In the genomic region with DNA sequence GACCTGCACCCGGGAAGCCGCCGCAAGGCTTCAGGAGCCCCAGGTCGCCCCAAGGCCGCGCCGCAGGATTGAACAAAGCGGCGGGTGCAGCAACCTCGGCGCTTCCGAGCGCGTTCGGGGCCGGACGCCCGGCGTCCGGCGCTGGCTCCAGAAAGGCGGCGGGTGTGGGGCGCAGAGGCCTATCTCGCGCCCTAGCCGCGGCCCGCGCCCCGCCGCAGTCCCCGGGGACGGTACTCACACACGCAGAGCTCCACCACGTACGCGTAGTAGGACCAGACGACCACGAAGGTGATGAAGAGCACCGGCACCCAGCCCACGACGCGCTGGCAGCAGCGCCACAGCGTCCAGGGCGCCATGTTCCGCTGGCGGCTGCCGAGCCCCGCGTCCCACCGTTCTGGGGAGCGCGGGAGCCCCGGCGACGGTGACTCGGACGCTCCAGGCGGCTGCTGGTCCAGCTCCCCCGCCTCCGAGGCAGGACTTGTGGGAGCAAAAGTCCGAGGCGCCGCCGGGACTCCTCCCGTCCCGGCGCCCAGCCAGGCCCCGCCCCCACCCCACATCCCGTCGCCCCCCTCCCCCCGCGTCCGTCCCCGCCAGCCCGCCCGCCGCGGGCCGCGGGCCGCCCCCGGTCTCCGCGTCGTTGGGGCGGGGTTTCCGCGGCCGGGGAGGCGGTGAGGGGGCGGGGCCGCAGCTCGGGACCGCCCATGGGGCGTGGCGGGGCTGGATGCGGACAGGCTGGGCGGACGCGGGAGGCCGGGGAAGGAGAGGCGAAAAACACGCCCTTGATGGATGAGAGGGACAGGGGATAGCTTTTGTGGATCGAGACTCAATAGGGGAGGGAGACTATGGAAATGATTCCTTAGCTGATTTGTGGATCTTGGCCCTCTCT, we compare ENCODE assay signal across 8 cellular contexts. TPM values are rescaled to one million over a fixed set of nuclear protein-coding genes. Genes with fewer than 3 reads are reported as not detected.
DNase-seq lines count a peak whose midpoint lies in the region; ATAC-seq, FAIRE-seq and TF ChIP-seq lines count a peak whose summit lies in the region.

A gene with protein sequence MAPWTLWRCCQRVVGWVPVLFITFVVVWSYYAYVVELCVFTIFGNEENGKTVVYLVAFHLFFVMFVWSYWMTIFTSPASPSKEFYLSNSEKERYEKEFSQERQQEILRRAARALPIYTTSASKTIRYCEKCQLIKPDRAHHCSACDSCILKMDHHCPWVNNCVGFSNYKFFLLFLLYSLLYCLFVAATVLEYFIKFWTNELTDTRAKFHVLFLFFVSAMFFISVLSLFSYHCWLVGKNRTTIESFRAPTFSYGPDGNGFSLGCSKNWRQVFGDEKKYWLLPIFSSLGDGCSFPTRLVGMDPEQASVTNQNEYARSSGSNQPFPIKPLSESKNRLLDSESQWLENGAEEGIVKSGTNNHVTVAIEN (minus strand): TSS at position 488 of the 886 bp plus-strand sequence. CDS start 132 bp downstream, at position 356.

- no peaks in the 10 kb centered on the region for H3K9me2 ChIP-seq in MM.1S (replicated peaks; ENCODE audit: insufficient read depth, low read length)
- H3K9me2 ChIP-seq in SU-DHL-6 (replicated peaks; ENCODE audit: insufficient read depth, low read length), result no peaks in the 10 kb centered on the region

- peak within 1 kb of the TSS; percentile 98 for H3K4me3 ChIP-seq in H7 (ENCODE audit: insufficient read depth, low read depth, low read length)
- peak within 1 kb of the TSS; percentile 77 for H3K4me3 ChIP-seq in MM.1S (ENCODE audit: low read length)
- H3K4me3 ChIP-seq in SU-DHL-6 (ENCODE audit: insufficient read depth, low read length, poor library complexity, severe bottlenecking), result peak within 1 kb of the TSS; percentile 98
- H3K4me3 ChIP-seq in pancreas, result peak within 1 kb of the TSS; percentile 80 to 100 (median 96)
- peak within 1 kb of the TSS; percentile 94 to 98 (median 97) for H3K4me3 ChIP-seq in thyroid gland (replicated peaks in 1 of 3)

- H3K4me1 Mint-ChIP-seq in activated naive CD8-positive, alpha-beta T cell treated with anti-CD3 and anti-CD28 coated beads, Interleukin-2, amount 10 ng/mL, durations not matched to agents 7 days and 5 days, result peaks cover 25% of the 10 kb centered on the region

- peak in 1 of 2 donors; percentile 88 for TF ChIP-seq POLR2A in thyroid gland (IDR thresholded peaks at IDR 0.05)

- peak within 1 kb of the TSS; percentile 68; the same call in 1 of the 2 replicates for H3K27ac ChIP-seq in MM.1S (ENCODE audit: low read length)
- peak within 1 kb of the TSS; percentile 75 for H3K27ac ChIP-seq in SU-DHL-6 (ENCODE audit: low read depth, low read length)
- H3K27ac ChIP-seq in pancreas, result peak within 1 kb of the TSS; percentile 79 to 92 (median 90)
- H3K27ac ChIP-seq in thyroid gland, result peak within 1 kb of the TSS; percentile 84 to 93 (median 91)

- H3K9ac ChIP-seq in MM.1S (ENCODE audit: low read length) (peak within 1 kb of the TSS; percentile 75), SU-DHL-6 (ENCODE audit: low read length) (peak within 1 kb of the TSS; percentile 88)

- peaks cover 16% of the 10 kb centered on the region for H3K36me3 Mint-ChIP-seq in activated naive CD8-positive, alpha-beta T cell treated with anti-CD3 and anti-CD28 coated beads, Interleukin-2, amount 10 ng/mL, durations not matched to agents 7 days and 5 days

- 0% methylated on average over 89 to 107 of the region's 107 CpGs for WGBS in pancreas, 2 donors
- 2 to 3% methylated on average over 30 to 43 of the region's 107 CpGs for WGBS in thyroid gland, 2 donors

- H3K36me3 ChIP-seq in H7 (replicated peaks; ENCODE audit: control insufficient read depth, insufficient read depth, low read length) (no peaks in the 10 kb centered on the region), MM.1S (replicated peaks; ENCODE audit: insufficient read depth, low read length) (no peaks in the 10 kb centered on the region), SU-DHL-6 (ENCODE audit: low read length) (no peaks in the 10 kb centered on the region; the same call in 1 of the 2 replicates), pancreas (no peaks in the 10 kb centered on the region), thyroid gland (no peaks in the 10 kb centered on the region)

- H2AFZ ChIP-seq in MM.1S (ENCODE audit: low read length) (peak within 1 kb of the TSS; percentile 81), SU-DHL-6 (ENCODE audit: low read depth, low read length, severe bottlenecking) (peak within 1 kb of the TSS; percentile 88)

- H3K27me3 Mint-ChIP-seq in activated naive CD8-positive, alpha-beta T cell treated with anti-CD3 and anti-CD28 coated beads, Interleukin-2, amount 10 ng/mL, durations not matched to agents 7 days and 5 days, result no peaks in the 10 kb centered on the region

- peaks cover 6% of the 10 kb centered on the region for H3K9me3 Mint-ChIP-seq in activated naive CD8-positive, alpha-beta T cell treated with anti-CD3 and anti-CD28 coated beads, Interleukin-2, amount 10 ng/mL, durations not matched to agents 7 days and 5 days

- H3K9me3 ChIP-seq in MM.1S (replicated peaks; ENCODE audit: insufficient read depth, low read length) (no peaks in the 10 kb centered on the region), SU-DHL-6 (ENCODE audit: insufficient read depth, low read length) (no peaks in the 10 kb centered on the region), pancreas (no peaks in the 10 kb centered on the region), thyroid gland (no peaks in the 10 kb centered on the region)

- peak within 1 kb of the TSS; percentile 95 for H3K4me3 Mint-ChIP-seq in activated naive CD8-positive, alpha-beta T cell treated with anti-CD3 and anti-CD28 coated beads, Interleukin-2, amount 10 ng/mL, durations not matched to agents 7 days and 5 days

- peak within 1 kb of the TSS; percentile 96 for H3K27ac Mint-ChIP-seq in activated naive CD8-positive, alpha-beta T cell treated with anti-CD3 and anti-CD28 coated beads, Interleukin-2, amount 10 ng/mL, durations not matched to agents 7 days and 5 days

- no peak for FAIRE-seq in pancreas (lab: Jason Lieb, UNC)

- peak; percentile 80 for ATAC-seq in activated naive CD8-positive, alpha-beta T cell treated with anti-CD3 and anti-CD28 coated beads, Interleukin-2, amount 10 ng/mL, durations not matched to agents 7 days and 5 days (ENCODE audit: low read depth)
- peak; percentile 94 to 97 (median 94) for ATAC-seq in pancreas

- H3K79me2 ChIP-seq in MM.1S (ENCODE audit: low read length), result peaks cover 42% of the 10 kb centered on the region
- H3K79me2 ChIP-seq in SU-DHL-6 (ENCODE audit: insufficient read depth, low read length), result peaks cover 50% of the 10 kb centered on the region

- H4K20me1 ChIP-seq in MM.1S (ENCODE audit: insufficient read depth, low read length), result no peaks in the 10 kb centered on the region
- H4K20me1 ChIP-seq in SU-DHL-6 (ENCODE audit: low read depth, low read length), result peaks cover 19% of the 10 kb centered on the region

- peak; percentile 58 for DNase-seq in GF-D8 (lab: John Stamatoyannopoulos, UW)
- peak; percentile 99 for DNase-seq in H7
- peak; percentile 71 for DNase-seq in MM.1S
- DNase-seq in activated naive CD8-positive, alpha-beta T cell treated with anti-CD3 and anti-CD28 coated beads, Interleukin-2, amount 10 ng/mL, durations not matched to agents 7 days and 5 days, result peak; percentile 98
- DNase-seq in head of caudate nucleus, result peak; percentile 70 to 96 (median 92)
- DNase-seq in pancreas, result peak; percentile 85 to 99 (median 94)
- peak; percentile 86 to 90 for DNase-seq in thyroid gland

- peak within 1 kb of the TSS; percentile 73 for H3K4me2 ChIP-seq in MM.1S (ENCODE audit: low read depth, low read length)
- peak within 1 kb of the TSS; percentile 96 for H3K4me2 ChIP-seq in SU-DHL-6 (ENCODE audit: low read depth, low read length, poor library complexity, severe bottlenecking)

- H3K27me3 ChIP-seq in H7 (ENCODE audit: control insufficient read depth, insufficient read depth, low read length) (no peaks in the 10 kb centered on the region), MM.1S (replicated peaks; ENCODE audit: insufficient read depth, low read length) (no peaks in the 10 kb centered on the region), SU-DHL-6 (ENCODE audit: low read length) (no peaks in the 10 kb centered on the region), pancreas (no peaks in the 10 kb centered on the region), thyroid gland (no peaks in the 10 kb centered on the region)

- H3F3A ChIP-seq in MM.1S (ENCODE audit: insufficient read depth, low read length), result no peaks in the 10 kb centered on the region
- 0 out of 2 replicates have a peak, but pooled peaks cover 4% of the 10 kb centered on the region for H3F3A ChIP-seq in SU-DHL-6 (ENCODE audit: insufficient read depth)

- TF ChIP-seq CTCF in MM.1S (IDR thresholded peaks at IDR 0.05; ENCODE audit: low read length), result no peak
- TF ChIP-seq CTCF in SU-DHL-6 (IDR thresholded peaks at IDR 0.05; ENCODE audit: insufficient read depth, low read length, poor library complexity, severe bottlenecking), result no peak
- no peak for TF ChIP-seq CTCF in pancreas (IDR thresholded peaks at IDR 0.05)
- no peak for TF ChIP-seq CTCF in thyroid gland (IDR thresholded peaks at IDR 0.05)

- intact Hi-C loops in head of caudate nucleus (cut with DNase I) (no loop called here), pancreas (cut with DNase I) (no loop called here), thyroid gland (cut with DNase I) (loop anchor here (10.0 kb wide), 1 partner anchor 146 kb away; a partner anchor contains a TSS)

- POLR2A ChIA-PET in activated naive CD8-positive, alpha-beta T cell treated with anti-CD3 and anti-CD28 coated beads, Interleukin-2, amount 10 ng/mL, durations not matched to agents 7 days and 5 days (lab: Charles Lee), result interaction anchor here (0.6 to 2.2 kb wide), 11 partner anchors 17 to 613 kb away, joined by 3 to 14 read pairs (median 4); a partner anchor contains a TSS

- H3K4me1 ChIP-seq in MM.1S (ENCODE audit: low read length) (no peaks in the 10 kb centered on the region), pancreas (peaks cover 0 to 14% (median 0%) of the 10 kb centered on the region in 3 donors), thyroid gland (peaks cover 0 to 12% of the 10 kb centered on the region in 2 donors)

RNA-seq across cellular contexts. Expression of the gene that starts here (rescaled TPM):
- total RNA-seq in H7 (2014; rRNA removed; shearing (Covaris generic)), result 56.6 and 72.3 TPM in 2 replicates
- total RNA-seq in activated naive CD8-positive, alpha-beta T cell treated with anti-CD3 and anti-CD28 coated beads, Interleukin-2, amount 10 ng/mL, durations not matched to agents 7 days and 5 days, result 10 to 100 TPM; 78.9 to 99.9 TPM
- 10 to 100 TPM; 11.0 to 30.1 (median 16.8) TPM for total RNA-seq in pancreas
- 1 to 10 TPM; 4.6 to 9.4 TPM for polyA plus RNA-seq in pancreas
- 10 to 100 TPM; 75.8 to 90.2 (median 79.3) TPM for total RNA-seq in thyroid gland

Comparison
In these comparisons a context has a peak if more than half of its experiments do, and no peak if none do; other contexts are left out.
1. Peak in every context shown above with its lines: DNase-seq, ATAC-seq, H3K4me3 ChIP-seq and H3K27ac ChIP-seq.